Comparison of ENCODE assay signal across 29 cellular contexts in the genomic region with DNA sequence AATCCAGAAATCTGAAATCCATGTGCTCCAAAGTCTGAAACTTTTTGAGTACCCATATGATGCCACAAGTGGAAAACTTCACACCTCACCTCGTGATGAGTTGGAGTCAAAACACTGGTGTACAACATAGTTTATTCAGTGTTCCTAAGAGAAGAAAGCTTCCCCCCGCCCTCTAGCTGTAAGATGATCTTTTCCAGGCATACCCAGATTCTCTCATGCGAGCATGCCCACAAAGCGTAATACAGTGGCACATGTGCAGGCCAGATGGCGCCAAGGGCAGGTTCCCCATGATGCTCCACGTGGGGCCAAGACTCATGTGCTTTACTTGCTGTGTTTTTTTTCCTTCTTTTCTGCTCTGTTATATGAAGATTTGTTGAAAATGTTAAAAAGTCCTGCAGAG. TPM values are rescaled to one million over a fixed set of nuclear protein-coding genes. Genes with fewer than 3 reads are reported as not detected.
DNase-seq lines count a peak whose midpoint lies in the region; ATAC-seq, FAIRE-seq and TF ChIP-seq lines count a peak whose summit lies in the region.
"Had no signal": no experiment of that assay in that cellular context is flagged by ENCODE, and none has a peak within 500 bp of the region (broad histone marks: within the 10 kb centered on the region; RNA-seq: fewer than 3 reads in every experiment).

No MANE protein-coding gene starts in this region.

- in situ Hi-C loops in GM23248 (cut with MboI): no loop called here

- peaks cover 20% of the 10 kb centered on the region; the same call in 1 of the 2 replicates for H3F3A ChIP-seq in GM23248 (ENCODE audit: insufficient read depth)

- no peak overlapping the region for H3K9ac ChIP-seq in GM23248

- H3K4me3 ChIP-seq in AG10803 (ENCODE audit: low read length) (no peak overlapping the region), GM23248 (no peak overlapping the region), foreskin fibroblast (ENCODE audit: low read depth in 1 of 2, low read length in 2 of 2) (no peak overlapping the region), pancreas (no peak overlapping the region), H7 (ENCODE audit: insufficient read depth, low read depth, low read length) (no peak overlapping the region)
- H3K4me3 ChIP-seq: adrenal gland, esophagus squamous epithelium, suprapubic skin had no signal

- 72 to 74% methylated on average over 6 of the region's 6 CpGs for WGBS in GM23248 (ENCODE audit: low coverage in 1 of 2, low lambda C conversion rate in 2 of 2, missing lambda C conversion rate in 2 of 2), 2 experiments
- WGBS in pancreas, 2 donors: 92 to 93% methylated on average over 6 of the region's 6 CpGs

- H3K36me3 ChIP-seq in GM23248 (ENCODE audit: low read depth): peaks cover 8% of the 10 kb centered on the region
- H3K36me3 ChIP-seq in pancreas: peaks cover 5 to 17% (median 16%) of the 10 kb centered on the region in 3 donors
- H3K36me3 ChIP-seq in H7 (replicated peaks; ENCODE audit: control insufficient read depth, insufficient read depth, low read length): peaks cover 11% of the 10 kb centered on the region

- intact Hi-C loops in pancreas (cut with DNase I): no loop called here

- no peak for FAIRE-seq in pancreas (lab: Jason Lieb, UNC)
- FAIRE-seq: colon, urothelium cell line had no signal

- ATAC-seq in pancreas (no peak), HG02588 (IDR thresholded peaks at IDR 0.05; ENCODE audit: unreplicated experiment) (no peak)
- ATAC-seq: effector memory CD8-positive, alpha-beta T cell; naive thymus-derived CD4-positive, alpha-beta T cell had no signal

- no peaks in the 10 kb centered on the region for H3K9me2 ChIP-seq in GM23248 (ENCODE audit: insufficient read depth)

- peak; percentile 16 for TF ChIP-seq CTCF in AG10803 (conservative IDR thresholded peaks at IDR 0.05; ENCODE audit: low read length)
- TF ChIP-seq CTCF in foreskin fibroblast (IDR thresholded peaks at IDR 0.05; ENCODE audit: low read depth, low read length): no peak
- TF ChIP-seq CTCF in pancreas (IDR thresholded peaks at IDR 0.05): no peak

- no peak overlapping the region for H2AFZ ChIP-seq in GM23248

- DNase-seq in AG10803 (ENCODE audit: low read depth) (peak; percentile 87), GM23248 (peak; percentile 7), cerebellar cortex (ENCODE audit: low spot score) (peak; percentile 45), foreskin fibroblast (peak; percentile 86 to 96), ureter (ENCODE audit: low spot score) (no peak), pancreas (no peak), H7 (no peak)
- DNase-seq: activated CD4-positive, alpha-beta T cell treated with anti-CD3 and anti-CD28 coated beads, Interleukin-2, amount 50 U/mL, for 48 hours; activated naive CD4-positive, alpha-beta T cell treated with anti-CD3 and anti-CD28 coated beads for 36 hours; adrenal gland; CD4-positive, alpha-beta memory T cell; effector memory CD8-positive, alpha-beta T cell; esophagus squamous epithelium; glutamatergic neuron; GOT3; mesendoderm; naive thymus-derived CD4-positive, alpha-beta T cell; NCI-H1048; NCI-H187 treated with DMSO at 0.1 percent for 48 hours; NCI-H526; nucleus accumbens; SHP77; stimulated activated naive CD4-positive, alpha-beta T cell; SW 1271; T1000 had no signal

- H4K20me1 ChIP-seq in GM23248 (ENCODE audit: insufficient read depth): peaks cover 7% of the 10 kb centered on the region; the same call in 1 of the 2 replicates

- H3K4me1 ChIP-seq in GM23248 (ENCODE audit: insufficient read depth) (peaks cover 14% of the 10 kb centered on the region), pancreas (no peaks in the 10 kb centered on the region)
- H3K4me1 ChIP-seq: esophagus squamous epithelium had no signal

- no peaks in the 10 kb centered on the region for H3K27me3 ChIP-seq in GM23248 (replicated peaks; ENCODE audit: insufficient read depth)
- H3K27me3 ChIP-seq in pancreas: no peaks in the 10 kb centered on the region
- H3K27me3 ChIP-seq in H7 (ENCODE audit: control insufficient read depth, insufficient read depth, low read length): no peaks in the 10 kb centered on the region
- H3K27me3 ChIP-seq: adrenal gland, esophagus squamous epithelium, suprapubic skin had no signal

- H3K9me3 ChIP-seq in GM23248 (ENCODE audit: low read depth) (no peaks in the 10 kb centered on the region), pancreas (no peaks in the 10 kb centered on the region)
- H3K9me3 ChIP-seq: adrenal gland, esophagus squamous epithelium, suprapubic skin had no signal

- peaks cover 39% of the 10 kb centered on the region for H3K79me2 ChIP-seq in GM23248 (ENCODE audit: insufficient read depth)

- no peak overlapping the region for H3K4me2 ChIP-seq in GM23248 (ENCODE audit: unreplicated experiment)

- no peak overlapping the region for H3K27ac ChIP-seq in GM23248
- H3K27ac ChIP-seq in pancreas: no peak overlapping the region
- H3K27ac ChIP-seq: adrenal gland, esophagus squamous epithelium, suprapubic skin had no signal

RNA-seq across cellular contexts. Expression of a gene that starts 36.2 kb away (rescaled TPM):
- total RNA-seq in GM23248 (2014; rRNA removed; shearing (Covaris generic)): 34.5 and 41.6 TPM in 2 replicates
- polyA plus RNA-seq in GM23248 (2016; fragmentation: Nextera tagmentation; extraction: Ambion mirVana): 52.1 and 60.0 TPM in 2 replicates
- 89.5 TPM for total RNA-seq in ureter
- total RNA-seq in pancreas: 10 to 100 TPM; 51.9 to 63.5 (median 56.5) TPM
- 10 to 100 TPM; 19.5 to 29.7 TPM for polyA plus RNA-seq in pancreas
- 25.8 and 52.5 TPM in 2 replicates for total RNA-seq in H7 (2014; rRNA removed; shearing (Covaris generic))

Comparison
In these comparisons a context has a peak if more than half of its experiments do, and no peak if none do; other contexts are left out.
1. DNase-seq: peak in AG10803 (single experiment), GM23248 (single experiment), cerebellar cortex (single experiment) and foreskin fibroblast (2 of 2); none in ureter (single experiment), pancreas (0 of 6) and H7 (single experiment).